9 cellular contexts compared by ENCODE assay signal in genomic region chr22:41939981-41940852, GRCh38. TPM values are rescaled to one million over a fixed set of nuclear protein-coding genes. Genes with fewer than 3 reads are reported as not detected.
A peak's percentile ranks its signal among the peaks of the same experiment; 100 is the strongest.
DNase-seq lines count a peak whose midpoint lies in the region; ATAC-seq and TF ChIP-seq lines count a peak whose summit lies in the region.
"Had no signal": no experiment of that assay in that cellular context is flagged by ENCODE, and none has a peak within 500 bp of the region (broad histone marks: within the 10 kb centered on the region; RNA-seq: fewer than 3 reads in every experiment).

No MANE protein-coding gene starts in this region.

- peak overlapping the region; percentile 37 for H3K27ac ChIP-seq in DND-41 (ENCODE audit: low read length)

- peak overlapping the region; percentile 15; the same call in 1 of the 2 replicates for H3K9ac ChIP-seq in DND-41 (ENCODE audit: low read depth, low read length)

- TF ChIP-seq POLR2A in erythroblast (IDR thresholded peaks at IDR 0.05; ENCODE audit: low read length): no peak

- peaks cover 56% of the 10 kb centered on the region for H3K4me1 Mint-ChIP-seq in activated CD8-positive, alpha-beta T cell treated with anti-CD3 and anti-CD28 coated beads for 36 hours (ENCODE audit: low read depth)

- POLR2A ChIA-PET in activated CD8-positive, alpha-beta T cell treated with anti-CD3 and anti-CD28 coated beads for 36 hours (lab: Charles Lee): interaction anchor here (0.5 to 8.3 kb wide), 29 partner anchors 9 to 503 kb away, joined by 3 to 134 read pairs (median 4); partner anchors contain the start of genes CCDC134, MEI1, SMDT1 and SNU13

- H3K36me3 Mint-ChIP-seq in activated CD8-positive, alpha-beta T cell treated with anti-CD3 and anti-CD28 coated beads for 36 hours (ENCODE audit: low read depth): peaks cover 72% of the 10 kb centered on the region

- H2AFZ ChIP-seq in DND-41 (ENCODE audit: low read depth, low read length): no peak overlapping the region

- H3K4me2 ChIP-seq in DND-41 (ENCODE audit: insufficient read depth, low read length): peak overlapping the region; percentile 41

- TF ChIP-seq CTCF in DND-41 (IDR thresholded peaks at IDR 0.05; ENCODE audit: borderline replicate concordance, extremely low read depth, low read length, poor library complexity, severe bottlenecking): no peak
- TF ChIP-seq CTCF in activated CD8-positive, alpha-beta T cell treated with anti-CD3 and anti-CD28 coated beads for 36 hours (IDR thresholded peaks at IDR 0.05): no peak

- DNase-seq in DND-41 (no peak), erythroblast (lab: John Stamatoyannopoulos, UW) (peak; percentile 36 to 49), GF-D8 (lab: John Stamatoyannopoulos, UW) (no peak), LoVo (ENCODE audit: low spot score) (no peak)
- peak; percentile 100 for DNase-seq in activated CD8-positive, alpha-beta T cell treated with anti-CD3 and anti-CD28 coated beads for 36 hours
- DNase-seq in stimulated activated CD4-positive, alpha-beta T cell treated with anti-CD3 and anti-CD28 coated beads, Interleukin-1b, Interleukin-23, amount 100 ng/mL, for 4 hours (ENCODE audit: low read depth in 2 of 2): peak; percentile 76 to 87

- ATAC-seq in DND-41 (ENCODE audit: insufficient read depth, low read depth): no peak
- ATAC-seq in GM19438 (IDR thresholded peaks at IDR 0.05; ENCODE audit: low read depth, unreplicated experiment): peak; percentile 48
- ATAC-seq in HG03520 (IDR thresholded peaks at IDR 0.05; ENCODE audit: unreplicated experiment): peak; percentile 49
- ATAC-seq in activated CD8-positive, alpha-beta T cell treated with anti-CD3 and anti-CD28 coated beads for 36 hours: peak; percentile 78

- no peaks in the 10 kb centered on the region for H3K9me3 ChIP-seq in DND-41 (ENCODE audit: insufficient read depth, low read length, severe bottlenecking)

- peaks cover 71% of the 10 kb centered on the region for H3K79me2 ChIP-seq in DND-41 (ENCODE audit: insufficient read depth, low read length)

- peaks cover 85% of the 10 kb centered on the region for H3K36me3 ChIP-seq in DND-41 (ENCODE audit: insufficient read depth, low read length)

- H3K27me3 ChIP-seq in DND-41 (ENCODE audit: insufficient read depth, low read length, poor library complexity): no peaks in the 10 kb centered on the region

- no peaks in the 10 kb centered on the region for H3K27me3 Mint-ChIP-seq in activated CD8-positive, alpha-beta T cell treated with anti-CD3 and anti-CD28 coated beads for 36 hours

- CTCF ChIA-PET in activated CD8-positive, alpha-beta T cell treated with anti-CD3 and anti-CD28 coated beads for 36 hours (lab: Charles Lee): interaction anchor here (0.6 to 6.7 kb wide), 30 partner anchors 9 to 273 kb away, joined by 3 to 62 read pairs (median 6); partner anchors contain the start of genes CCDC134, MEI1, SMDT1 and SNU13

- H3K9me3 Mint-ChIP-seq in activated CD8-positive, alpha-beta T cell treated with anti-CD3 and anti-CD28 coated beads for 36 hours: no peaks in the 10 kb centered on the region

- no peak overlapping the region for H3K4me3 ChIP-seq in DND-41 (ENCODE audit: low read depth in 1 of 2, low read length in 2 of 2)

- intact Hi-C loops in activated CD8-positive, alpha-beta T cell treated with anti-CD3 and anti-CD28 coated beads for 36 hours (cut with micrococcal nuclease): loop anchor here (5.0 to 10.0 kb wide), 4 partner anchors 78 to 243 kb away; partner anchors contain the start of genes MEI1, NAGA, PHETA2 and SMDT1

- H3K4me1 ChIP-seq in DND-41 (ENCODE audit: insufficient read depth, low read length): peaks cover 45% of the 10 kb centered on the region

- H3K4me3 Mint-ChIP-seq in activated CD8-positive, alpha-beta T cell treated with anti-CD3 and anti-CD28 coated beads for 36 hours: peak overlapping the region; percentile 74

- H3K27ac Mint-ChIP-seq in activated CD8-positive, alpha-beta T cell treated with anti-CD3 and anti-CD28 coated beads for 36 hours: peak overlapping the region; percentile 100

- H4K20me1 ChIP-seq in DND-41 (ENCODE audit: insufficient read depth, low read length): peaks cover 54% of the 10 kb centered on the region

RNA-seq across cellular contexts. Expression of gene CENPM, which starts 6.7 kb away (rescaled TPM):
- 10 to 100 TPM; 62.5 to 63.1 TPM for total RNA-seq in activated CD8-positive, alpha-beta T cell treated with anti-CD3 and anti-CD28 coated beads for 36 hours

RNA-seq across cellular contexts. Expression of gene TNFRSF13C, which starts 13.6 kb away (rescaled TPM):
- total RNA-seq in activated CD8-positive, alpha-beta T cell treated with anti-CD3 and anti-CD28 coated beads for 36 hours: 1 to 10 TPM; 4.0 TPM

RNA-seq across cellular contexts. Expression of gene SHISA8, which starts 25.3 kb away (rescaled TPM):
- 1 to 10 TPM; 2.3 to 2.7 TPM for total RNA-seq in activated CD8-positive, alpha-beta T cell treated with anti-CD3 and anti-CD28 coated beads for 36 hours
- total RNA-seq: T-helper 2 cell treated with Interferon-gamma antibody and Interleukin-4, amounts not matched to agents 100 ng/mL and 5 ng/mL, for 36 hours had no signal

RNA-seq across cellular contexts. Expression of gene SEPTIN3, which starts 29.0 kb away (rescaled TPM):
- under 1 TPM; 0.20 to 0.36 TPM for total RNA-seq in activated CD8-positive, alpha-beta T cell treated with anti-CD3 and anti-CD28 coated beads for 36 hours

Comparison
In these comparisons a context has a peak if more than half of its experiments do, and no peak if none do; other contexts are left out.
1. DNase-seq: peak in activated CD8-positive, alpha-beta T cell treated with anti-CD3 and anti-CD28 coated beads for 36 hours (single experiment), erythroblast (2 of 2) and stimulated activated CD4-positive, alpha-beta T cell treated with anti-CD3 and anti-CD28 coated beads, Interleukin-1b, Interleukin-23, amount 100 ng/mL, for 4 hours (2 of 2); none in DND-41 (single experiment), GF-D8 (single experiment) and LoVo (single experiment).